Comparison of ENCODE assay signal across 31 cellular contexts in genomic region chr10:19974138-19974537, GRCh38.
A peak's percentile ranks its signal among the peaks of the same experiment; 100 is the strongest.
DNase-seq lines count a peak whose midpoint lies in the region; ATAC-seq and TF ChIP-seq lines count a peak whose summit lies in the region.
"Had no signal": no experiment of that assay in that cellular context is flagged by ENCODE, and none has a peak within 500 bp of the region (broad histone marks: within the 10 kb centered on the region; RNA-seq: fewer than 3 reads in every experiment).

No MANE protein-coding gene starts in this region.

- H3K4me1 Mint-ChIP-seq in CD14-positive monocyte: peaks cover 35% of the 10 kb centered on the region
- H3K4me1 Mint-ChIP-seq in activated CD8-positive, alpha-beta memory T cell treated with anti-CD3 and anti-CD28 coated beads, Interleukin-2, amount 10 ng/mL, durations not matched to agents 7 days and 5 days: no peaks in the 10 kb centered on the region
- H3K4me1 Mint-ChIP-seq: activated naive CD8-positive, alpha-beta T cell treated with anti-CD3 and anti-CD28 coated beads, Interleukin-2, amount 10 ng/mL, durations not matched to agents 7 days and 5 days; CD4-positive, CD25-positive, alpha-beta regulatory T cell; endodermal cell; T-cell had no signal

- peaks cover 10 to 18% of the 10 kb centered on the region in 2 donors for H3K36me3 Mint-ChIP-seq in CD14-positive monocyte
- H3K36me3 Mint-ChIP-seq in activated CD8-positive, alpha-beta memory T cell treated with anti-CD3 and anti-CD28 coated beads, Interleukin-2, amount 10 ng/mL, durations not matched to agents 7 days and 5 days: no peaks in the 10 kb centered on the region
- H3K36me3 Mint-ChIP-seq: activated naive CD8-positive, alpha-beta T cell treated with anti-CD3 and anti-CD28 coated beads, Interleukin-2, amount 10 ng/mL, durations not matched to agents 7 days and 5 days; CD4-positive, CD25-positive, alpha-beta regulatory T cell; T-cell had no signal

- no peak overlapping the region for H3K4me3 Mint-ChIP-seq in CD14-positive monocyte
- H3K4me3 Mint-ChIP-seq in activated CD8-positive, alpha-beta memory T cell treated with anti-CD3 and anti-CD28 coated beads, Interleukin-2, amount 10 ng/mL, durations not matched to agents 7 days and 5 days: no peak overlapping the region
- H3K4me3 Mint-ChIP-seq: activated CD8-positive, alpha-beta T cell treated with anti-CD3 and anti-CD28 coated beads, Interleukin-2, amount 10 ng/mL, durations not matched to agents 7 days and 5 days; activated naive CD8-positive, alpha-beta T cell treated with anti-CD3 and anti-CD28 coated beads, Interleukin-2, amount 10 ng/mL, durations not matched to agents 7 days and 5 days; CD4-positive, CD25-positive, alpha-beta regulatory T cell; endodermal cell; H9; T-cell had no signal

- H3K27ac Mint-ChIP-seq in CD14-positive monocyte: peak overlapping the region; percentile 71 to 93 (median 78)
- no peak overlapping the region for H3K27ac Mint-ChIP-seq in activated CD8-positive, alpha-beta memory T cell treated with anti-CD3 and anti-CD28 coated beads, Interleukin-2, amount 10 ng/mL, durations not matched to agents 7 days and 5 days
- H3K27ac Mint-ChIP-seq: activated CD8-positive, alpha-beta T cell treated with anti-CD3 and anti-CD28 coated beads, Interleukin-2, amount 10 ng/mL, durations not matched to agents 7 days and 5 days; activated naive CD8-positive, alpha-beta T cell treated with anti-CD3 and anti-CD28 coated beads, Interleukin-2, amount 10 ng/mL, durations not matched to agents 7 days and 5 days; CD4-positive, CD25-positive, alpha-beta regulatory T cell; endodermal cell; T-cell had no signal

- H3K4me1 ChIP-seq in lower lobe of right lung: peaks cover 20% of the 10 kb centered on the region

- ATAC-seq in HG02981 (IDR thresholded peaks at IDR 0.05; ENCODE audit: unreplicated experiment) (peak; percentile 78), lower lobe of right lung (peak; percentile 23 to 61)
- ATAC-seq in activated CD8-positive, alpha-beta memory T cell treated with anti-CD3 and anti-CD28 coated beads, Interleukin-2, amount 10 ng/mL, durations not matched to agents 7 days and 5 days: no peak
- ATAC-seq: activated CD8-positive, alpha-beta T cell treated with anti-CD3 and anti-CD28 coated beads, Interleukin-2, amount 10 ng/mL, durations not matched to agents 7 days and 5 days; esophagus mucosa; foreskin keratinocyte; heart left ventricle; T-cell had no signal

- peaks cover 3% of the 10 kb centered on the region for H3K9me3 ChIP-seq in lower lobe of right lung
- H3K9me3 ChIP-seq: suprapubic skin, vagina had no signal

- DNase-seq in CD14-positive monocyte (ENCODE audit: low spot score) (no peak), NOMO-1 treated with dmso at 0.1 percent for 144 hours (lab: John Stamatoyannopoulos, UW; ENCODE audit: unreplicated experiment) (peak; percentile 15), lower lobe of right lung (no peak), GM13976 (ENCODE audit: low spot score) (no peak), putamen (ENCODE audit: low spot score) (no peak), NCI-H526 (lab: John Stamatoyannopoulos, UW) (no peak)
- no peak for DNase-seq in activated CD8-positive, alpha-beta memory T cell treated with anti-CD3 and anti-CD28 coated beads, Interleukin-2, amount 10 ng/mL, durations not matched to agents 7 days and 5 days
- DNase-seq: activated CD8-positive, alpha-beta T cell treated with anti-CD3 and anti-CD28 coated beads, Interleukin-2, amount 10 ng/mL, durations not matched to agents 7 days and 5 days; activated gamma-delta T cell; activated naive CD8-positive, alpha-beta T cell treated with anti-CD3 and anti-CD28 coated beads, Interleukin-2, amount 10 ng/mL, durations not matched to agents 7 days and 5 days; activated T-cell treated with anti-CD3 and anti-CD28 coated beads for 4 hours; CD4-positive, CD25-positive, alpha-beta regulatory T cell; endodermal cell; foreskin keratinocyte; H9; heart left ventricle; Kasumi-1; NCI-H1048; NCI-H1694 treated with DMSO at 0.1 percent for 48 hours; NCI-H2171 treated with DMSO at 0.1 percent for 48 hours; NCI-H510A treated with DMSO at 0.1 percent for 48 hours; SJCRH30; stimulated activated CD4-positive, alpha-beta T cell treated with anti-CD3 and anti-CD28 coated beads, Interleukin-15, amount 100 ng/mL, for 24 hours; stimulated activated naive CD4-positive, alpha-beta T cell had no signal

- in situ Hi-C loops in GM13976 (cut with MboI; ENCODE audit: low sequenced_read_pairs, unreplicated experiment): no loop called here

- TF ChIP-seq CTCF in CD14-positive monocyte (IDR thresholded peaks at IDR 0.05) (no peak), lower lobe of right lung (IDR thresholded peaks at IDR 0.05) (no peak), GM13976 (IDR thresholded peaks at IDR 0.05; ENCODE audit: borderline replicate concordance, control extremely low read depth, extremely low read depth, insufficient read depth, missing control alignments) (no peak)

- intact Hi-C loops in CD14-positive monocyte (cut with micrococcal nuclease) (no loop called here), lower lobe of right lung (cut with DNase I) (no loop called here)

- H3K4me3 ChIP-seq in lower lobe of right lung: no peak overlapping the region
- H3K4me3 ChIP-seq: heart left ventricle, SJCRH30, suprapubic skin, vagina had no signal

- peaks cover 0 to 5% (median 1%) of the 10 kb centered on the region in 7 donors for H3K9me3 Mint-ChIP-seq in CD14-positive monocyte
- H3K9me3 Mint-ChIP-seq in activated CD8-positive, alpha-beta memory T cell treated with anti-CD3 and anti-CD28 coated beads, Interleukin-2, amount 10 ng/mL, durations not matched to agents 7 days and 5 days (ENCODE audit: low read depth): peaks cover 7% of the 10 kb centered on the region

- no peaks in the 10 kb centered on the region for H3K36me3 ChIP-seq in lower lobe of right lung
- H3K36me3 ChIP-seq: heart left ventricle, SJCRH30, suprapubic skin, vagina had no signal

- H3K27ac ChIP-seq in lower lobe of right lung: no peak overlapping the region
- H3K27ac ChIP-seq: 22Rv1, foreskin keratinocyte, HL-60, SJCRH30, suprapubic skin, vagina had no signal

- no peaks in the 10 kb centered on the region for H3K27me3 ChIP-seq in lower lobe of right lung (ENCODE audit: low read depth)
- H3K27me3 ChIP-seq: foreskin keratinocyte, heart left ventricle, SJCRH30, suprapubic skin, vagina had no signal

- no peaks in the 10 kb centered on the region for H3K27me3 Mint-ChIP-seq in CD14-positive monocyte (ENCODE audit: low read depth in 3 of 3)
- no peaks in the 10 kb centered on the region for H3K27me3 Mint-ChIP-seq in activated CD8-positive, alpha-beta memory T cell treated with anti-CD3 and anti-CD28 coated beads, Interleukin-2, amount 10 ng/mL, durations not matched to agents 7 days and 5 days
- H3K27me3 Mint-ChIP-seq: activated naive CD8-positive, alpha-beta T cell treated with anti-CD3 and anti-CD28 coated beads, Interleukin-2, amount 10 ng/mL, durations not matched to agents 7 days and 5 days; CD4-positive, CD25-positive, alpha-beta regulatory T cell; T-cell had no signal

- CTCF ChIA-PET in activated CD8-positive, alpha-beta memory T cell treated with anti-CD3 and anti-CD28 coated beads, Interleukin-2, amount 10 ng/mL, durations not matched to agents 7 days and 5 days (lab: Charles Lee): no interaction called here
